In the genomic region with DNA sequence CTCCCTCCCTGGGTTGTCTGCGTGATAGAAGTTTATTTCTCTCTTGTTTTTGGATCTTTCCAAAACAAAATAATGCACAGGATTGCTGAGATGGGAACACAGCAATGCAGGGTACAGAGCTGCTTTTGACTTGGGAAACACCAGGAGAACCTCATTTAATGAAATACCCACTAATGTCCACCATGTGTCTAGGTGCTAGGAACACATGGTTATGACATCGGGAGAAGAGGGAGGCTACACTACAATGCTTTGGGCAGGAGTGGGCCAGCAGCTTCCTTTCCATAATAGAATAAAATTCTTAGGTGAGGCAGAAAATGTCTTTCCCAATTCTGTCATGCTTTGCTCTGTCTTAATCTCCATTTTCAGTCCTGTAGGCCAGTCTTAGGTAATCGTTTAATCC, we compare ENCODE assay signal across 2 cellular contexts.
TF ChIP-seq lines count a peak whose summit lies in the region.

No MANE protein-coding gene starts in this region.

TF ChIP-seq in HepG2, 621 proteins besides CTCF, POLR2A, EP300 and RAD21:
- TF ChIP-seq ZFP37 (CRISPR knock-in tag; IDR thresholded peaks at IDR 0.05; ENCODE audit: borderline replicate concordance), result no peak
- TF ChIP-seq, protein P1, sequence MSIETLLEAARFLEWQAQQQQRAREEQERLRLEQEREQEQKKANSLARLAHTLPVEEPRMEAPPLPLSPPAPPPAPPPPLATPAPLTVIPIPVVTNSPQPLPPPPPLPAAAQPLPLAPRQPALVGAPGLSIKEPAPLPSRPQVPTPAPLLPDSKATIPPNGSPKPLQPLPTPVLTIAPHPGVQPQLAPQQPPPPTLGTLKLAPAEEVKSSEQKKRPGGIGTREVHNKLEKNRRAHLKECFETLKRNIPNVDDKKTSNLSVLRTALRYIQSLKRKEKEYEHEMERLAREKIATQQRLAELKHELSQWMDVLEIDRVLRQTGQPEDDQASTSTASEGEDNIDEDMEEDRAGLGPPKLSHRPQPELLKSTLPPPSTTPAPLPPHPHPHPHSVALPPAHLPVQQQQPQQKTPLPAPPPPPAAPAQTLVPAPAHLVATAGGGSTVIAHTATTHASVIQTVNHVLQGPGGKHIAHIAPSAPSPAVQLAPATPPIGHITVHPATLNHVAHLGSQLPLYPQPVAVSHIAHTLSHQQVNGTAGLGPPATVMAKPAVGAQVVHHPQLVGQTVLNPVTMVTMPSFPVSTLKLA (IDR thresholded peaks at IDR 0.05), result peak; percentile 97
- TF ChIP-seq, protein P2, sequence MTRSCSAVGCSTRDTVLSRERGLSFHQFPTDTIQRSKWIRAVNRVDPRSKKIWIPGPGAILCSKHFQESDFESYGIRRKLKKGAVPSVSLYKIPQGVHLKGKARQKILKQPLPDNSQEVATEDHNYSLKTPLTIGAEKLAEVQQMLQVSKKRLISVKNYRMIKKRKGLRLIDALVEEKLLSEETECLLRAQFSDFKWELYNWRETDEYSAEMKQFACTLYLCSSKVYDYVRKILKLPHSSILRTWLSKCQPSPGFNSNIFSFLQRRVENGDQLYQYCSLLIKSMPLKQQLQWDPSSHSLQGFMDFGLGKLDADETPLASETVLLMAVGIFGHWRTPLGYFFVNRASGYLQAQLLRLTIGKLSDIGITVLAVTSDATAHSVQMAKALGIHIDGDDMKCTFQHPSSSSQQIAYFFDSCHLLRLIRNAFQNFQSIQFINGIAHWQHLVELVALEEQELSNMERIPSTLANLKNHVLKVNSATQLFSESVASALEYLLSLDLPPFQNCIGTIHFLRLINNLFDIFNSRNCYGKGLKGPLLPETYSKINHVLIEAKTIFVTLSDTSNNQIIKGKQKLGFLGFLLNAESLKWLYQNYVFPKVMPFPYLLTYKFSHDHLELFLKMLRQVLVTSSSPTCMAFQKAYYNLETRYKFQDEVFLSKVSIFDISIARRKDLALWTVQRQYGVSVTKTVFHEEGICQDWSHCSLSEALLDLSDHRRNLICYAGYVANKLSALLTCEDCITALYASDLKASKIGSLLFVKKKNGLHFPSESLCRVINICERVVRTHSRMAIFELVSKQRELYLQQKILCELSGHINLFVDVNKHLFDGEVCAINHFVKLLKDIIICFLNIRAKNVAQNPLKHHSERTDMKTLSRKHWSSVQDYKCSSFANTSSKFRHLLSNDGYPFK (CRISPR knock-in tag; IDR thresholded peaks at IDR 0.05; ENCODE audit: borderline replicate concordance), result no peak
TF ChIP-seq in HepG2: peak in this region for 1.

TF ChIP-seq in neural cell, 6 proteins besides CTCF, POLR2A, EP300 and RAD21:
- TF ChIP-seq SMC3 (conservative IDR thresholded peaks at IDR 0.05; ENCODE audit: poor library complexity), result no peak
- TF ChIP-seq EZH2 (IDR thresholded peaks at IDR 0.05; ENCODE audit: borderline replicate concordance, insufficient read depth, low read length, poor library complexity, severe bottlenecking), result no peak
- TF ChIP-seq, protein P3, sequence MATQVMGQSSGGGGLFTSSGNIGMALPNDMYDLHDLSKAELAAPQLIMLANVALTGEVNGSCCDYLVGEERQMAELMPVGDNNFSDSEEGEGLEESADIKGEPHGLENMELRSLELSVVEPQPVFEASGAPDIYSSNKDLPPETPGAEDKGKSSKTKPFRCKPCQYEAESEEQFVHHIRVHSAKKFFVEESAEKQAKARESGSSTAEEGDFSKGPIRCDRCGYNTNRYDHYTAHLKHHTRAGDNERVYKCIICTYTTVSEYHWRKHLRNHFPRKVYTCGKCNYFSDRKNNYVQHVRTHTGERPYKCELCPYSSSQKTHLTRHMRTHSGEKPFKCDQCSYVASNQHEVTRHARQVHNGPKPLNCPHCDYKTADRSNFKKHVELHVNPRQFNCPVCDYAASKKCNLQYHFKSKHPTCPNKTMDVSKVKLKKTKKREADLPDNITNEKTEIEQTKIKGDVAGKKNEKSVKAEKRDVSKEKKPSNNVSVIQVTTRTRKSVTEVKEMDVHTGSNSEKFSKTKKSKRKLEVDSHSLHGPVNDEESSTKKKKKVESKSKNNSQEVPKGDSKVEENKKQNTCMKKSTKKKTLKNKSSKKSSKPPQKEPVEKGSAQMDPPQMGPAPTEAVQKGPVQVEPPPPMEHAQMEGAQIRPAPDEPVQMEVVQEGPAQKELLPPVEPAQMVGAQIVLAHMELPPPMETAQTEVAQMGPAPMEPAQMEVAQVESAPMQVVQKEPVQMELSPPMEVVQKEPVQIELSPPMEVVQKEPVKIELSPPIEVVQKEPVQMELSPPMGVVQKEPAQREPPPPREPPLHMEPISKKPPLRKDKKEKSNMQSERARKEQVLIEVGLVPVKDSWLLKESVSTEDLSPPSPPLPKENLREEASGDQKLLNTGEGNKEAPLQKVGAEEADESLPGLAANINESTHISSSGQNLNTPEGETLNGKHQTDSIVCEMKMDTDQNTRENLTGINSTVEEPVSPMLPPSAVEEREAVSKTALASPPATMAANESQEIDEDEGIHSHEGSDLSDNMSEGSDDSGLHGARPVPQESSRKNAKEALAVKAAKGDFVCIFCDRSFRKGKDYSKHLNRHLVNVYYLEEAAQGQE (IDR thresholded peaks at IDR 0.05; ENCODE audit: borderline replicate concordance), result no peak
- no peak for TF ChIP-seq TAF1 (IDR thresholded peaks at IDR 0.05; ENCODE audit: low read depth)
- no peak for TF ChIP-seq POLR2AphosphoS5 (IDR thresholded peaks at IDR 0.05)
- TF ChIP-seq MXI1 (conservative IDR thresholded peaks at IDR 0.05; ENCODE audit: poor library complexity, severe bottlenecking), result no peak
TF ChIP-seq in neural cell: peak in this region for 0.
